17 cellular contexts compared by ENCODE assay signal in the genomic region with DNA sequence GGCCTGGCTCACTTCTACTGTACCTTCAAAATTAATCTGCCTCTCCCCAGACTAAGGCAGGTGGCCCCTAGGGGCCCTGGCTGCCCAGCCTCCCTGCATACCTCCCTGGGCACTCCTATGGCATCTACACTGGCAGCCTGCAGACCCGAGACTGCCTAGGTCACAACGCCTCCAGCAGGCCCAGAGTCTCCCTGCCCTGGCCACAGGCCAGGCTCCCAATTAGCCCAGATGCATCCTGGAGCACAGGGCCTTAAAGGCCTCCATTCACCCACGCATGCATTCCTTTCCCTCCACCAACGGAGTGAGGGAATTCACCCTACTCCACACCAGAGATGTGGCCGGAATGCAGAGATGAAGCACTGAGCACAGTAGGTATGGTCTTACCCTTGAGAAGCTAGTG. TPM values are rescaled to one million over a fixed set of nuclear protein-coding genes. Genes with fewer than 3 reads are reported as not detected.
"Had no signal": no experiment of that assay in that cellular context is flagged by ENCODE, and none has a peak within 500 bp of the region (broad histone marks: within the 10 kb centered on the region; RNA-seq: fewer than 3 reads in every experiment).

No MANE protein-coding gene starts in this region.

- H3K4me3 ChIP-seq: breast epithelium, esophagus muscularis mucosa, lower lobe of right lung, neural progenitor cell, smooth muscle cell, tibial nerve had no signal

- H3K79me2 ChIP-seq: parathyroid adenoma had no signal

- H3K4me1 ChIP-seq: breast epithelium had no signal

- H3K4me2 ChIP-seq: neural progenitor cell, smooth muscle cell had no signal

- H3K9me3 ChIP-seq: breast epithelium, esophagus muscularis mucosa, lower lobe of right lung, tibial nerve had no signal

- DNase-seq: activated B cell treated with CpG ODN at 0.5 μM for 24 hours; activated CD8-positive, alpha-beta memory T cell treated with anti-CD3 and anti-CD28 coated beads, Interleukin-2, amount 10 ng/mL, durations not matched to agents 7 days and 5 days; activated naive CD8-positive, alpha-beta T cell treated with anti-CD3 and anti-CD28 coated beads, Interleukin-2, amount 10 ng/mL, durations not matched to agents 7 days and 5 days; activated T-cell treated with anti-CD3 and anti-CD28 coated beads, Interleukin-2, amount 50 U/mL, for 4 hours; anterior cingulate cortex; left cardiac atrium; lower lobe of right lung; midbrain had no signal

- ATAC-seq: activated CD8-positive, alpha-beta memory T cell treated with anti-CD3 and anti-CD28 coated beads, Interleukin-2, amount 10 ng/mL, durations not matched to agents 7 days and 5 days; activated T-cell treated with anti-CD3 and anti-CD28 coated beads, Interleukin-2, amount 50 U/mL, for 4 hours; left cardiac atrium; lower lobe of right lung; stimulated activated memory B cell treated with anti-CD40 and anti-IgM and Interleukin-4, amounts not matched to agents 10 μg/mL and 1 μg/mL and 100 μg/mL, for 72 hours had no signal

- H3K36me3 ChIP-seq: breast epithelium, esophagus muscularis mucosa, lower lobe of right lung, neural progenitor cell, tibial nerve had no signal

- H3K27ac ChIP-seq: breast epithelium, esophagus muscularis mucosa, lower lobe of right lung, neural progenitor cell, parathyroid adenoma, tibial nerve had no signal

- H2AFZ ChIP-seq: neural progenitor cell, parathyroid adenoma had no signal

RNA-seq across cellular contexts. Expression of a gene that starts 1.9 kb away (rescaled TPM):
- total RNA-seq: activated B cell treated with CpG ODN at 0.5 μM for 24 hours; activated CD8-positive, alpha-beta memory T cell treated with anti-CD3 and anti-CD28 coated beads, Interleukin-2, amount 10 ng/mL, durations not matched to agents 7 days and 5 days; activated naive CD8-positive, alpha-beta T cell treated with anti-CD3 and anti-CD28 coated beads, Interleukin-2, amount 10 ng/mL, durations not matched to agents 7 days and 5 days; activated T-cell treated with anti-CD3 and anti-CD28 coated beads, Interleukin-2, amount 50 U/mL, for 4 hours; breast epithelium; fibroblast of villous mesenchyme; left cardiac atrium; lower lobe of right lung; smooth muscle cell; T-helper 1 cell treated with Interleukin-12 subunit alpha and Interleukin-12 subunit beta and Interleukin-4 antibody, amounts not matched to agents 30 ng/mL and 1 ng/mL, for 36 hours; tibial nerve had no signal

RNA-seq across cellular contexts. Expression of a gene that starts 5.6 kb away (rescaled TPM):
- total RNA-seq: activated B cell treated with CpG ODN at 0.5 μM for 24 hours; activated CD8-positive, alpha-beta memory T cell treated with anti-CD3 and anti-CD28 coated beads, Interleukin-2, amount 10 ng/mL, durations not matched to agents 7 days and 5 days; activated naive CD8-positive, alpha-beta T cell treated with anti-CD3 and anti-CD28 coated beads, Interleukin-2, amount 10 ng/mL, durations not matched to agents 7 days and 5 days; activated T-cell treated with anti-CD3 and anti-CD28 coated beads, Interleukin-2, amount 50 U/mL, for 4 hours; breast epithelium; left cardiac atrium; lower lobe of right lung; smooth muscle cell; T-helper 1 cell treated with Interleukin-12 subunit alpha and Interleukin-12 subunit beta and Interleukin-4 antibody, amounts not matched to agents 30 ng/mL and 1 ng/mL, for 36 hours; tibial nerve had no signal
